In genomic region chr5:116681334-116682013, GRCh38 we compare ENCODE assay signal across 13 cellular contexts.
A peak's percentile ranks its signal among the peaks of the same experiment; 100 is the strongest.
DNase-seq lines count a peak whose midpoint lies in the region; ATAC-seq and TF ChIP-seq lines count a peak whose summit lies in the region.
"Had no signal": no experiment of that assay in that cellular context is flagged by ENCODE, and none has a peak within 500 bp of the region (broad histone marks: within the 10 kb centered on the region; RNA-seq: fewer than 3 reads in every experiment).

No MANE protein-coding gene starts in this region.

- H3K27ac ChIP-seq in right lobe of liver, result no peak overlapping the region
- no peak overlapping the region for H3K27ac ChIP-seq in psoas muscle
- H3K27ac ChIP-seq in GM23248, result no peak overlapping the region

- H3K4me1 ChIP-seq in right lobe of liver (no peaks in the 10 kb centered on the region), psoas muscle (no peaks in the 10 kb centered on the region), GM23248 (ENCODE audit: insufficient read depth) (no peaks in the 10 kb centered on the region)

- H3K9me3 ChIP-seq in right lobe of liver (no peaks in the 10 kb centered on the region), psoas muscle (no peaks in the 10 kb centered on the region), GM23248 (ENCODE audit: low read depth) (no peaks in the 10 kb centered on the region)
- H3K9me3 ChIP-seq: MG63 had no signal

- no peak overlapping the region for H3K27ac Mint-ChIP-seq in progenitor cell of endocrine pancreas
- H3K27ac Mint-ChIP-seq: activated naive CD4-positive, alpha-beta T cell treated with anti-CD3 and anti-CD28 coated beads, Interleukin-2, amount 10 ng/mL, durations not matched to agents 7 days and 5 days; CD8-positive, alpha-beta T cell had no signal

- H2AFZ ChIP-seq in GM23248, result no peak overlapping the region

- H4K20me1 ChIP-seq in GM23248 (ENCODE audit: insufficient read depth), result no peaks in the 10 kb centered on the region

- H3K27me3 Mint-ChIP-seq in progenitor cell of endocrine pancreas, result no peaks in the 10 kb centered on the region
- H3K27me3 Mint-ChIP-seq: activated naive CD4-positive, alpha-beta T cell treated with anti-CD3 and anti-CD28 coated beads, Interleukin-2, amount 10 ng/mL, durations not matched to agents 7 days and 5 days had no signal

- in situ Hi-C loops in GM23248 (cut with MboI), result no loop called here

- TF ChIP-seq CTCF in right lobe of liver (IDR thresholded peaks at IDR 0.05), result no peak
- TF ChIP-seq CTCF in progenitor cell of endocrine pancreas (IDR thresholded peaks at IDR 0.05; ENCODE audit: unreplicated experiment), result no peak
- no peak for TF ChIP-seq CTCF in psoas muscle (IDR thresholded peaks at IDR 0.05)

- H3K36me3 ChIP-seq in right lobe of liver (no peaks in the 10 kb centered on the region), psoas muscle (ENCODE audit: insufficient read depth in 1 of 2, low read depth in 1 of 2) (no peaks in the 10 kb centered on the region), GM23248 (ENCODE audit: low read depth) (no peaks in the 10 kb centered on the region)
- H3K36me3 ChIP-seq: MG63 had no signal

- WGBS in right lobe of liver (ENCODE audit: insufficient coverage, low coverage, low lambda C conversion rate, missing lambda C conversion rate), result 51% methylated on average over 7 of the region's 7 CpGs
- WGBS in psoas muscle, 3 donors, result 58 to 72% (median 70%) methylated on average over 7 of the region's 7 CpGs
- WGBS in GM23248 (ENCODE audit: low coverage in 1 of 2, low lambda C conversion rate in 2 of 2, missing lambda C conversion rate in 2 of 2), 2 experiments, result 38 to 46% methylated on average over 7 of the region's 7 CpGs

- DNase-seq in right lobe of liver (no peak), progenitor cell of endocrine pancreas (ENCODE audit: low spot score, unreplicated experiment) (no peak), psoas muscle (no peak), GM23248 (no peak), NCI-H524 (lab: John Stamatoyannopoulos, UW) (no peak)
- DNase-seq: activated naive CD4-positive, alpha-beta T cell treated with anti-CD3 and anti-CD28 coated beads, Interleukin-2, amount 10 ng/mL, durations not matched to agents 7 days and 5 days; CD8-positive, alpha-beta T cell; head of caudate nucleus; MG63; OCI-M1 had no signal

- ATAC-seq in GM18520 (IDR thresholded peaks at IDR 0.05; ENCODE audit: unreplicated experiment), result peak; percentile 98
- ATAC-seq in GM21515 (IDR thresholded peaks at IDR 0.05; ENCODE audit: unreplicated experiment), result peak; percentile 97
- peak; percentile 96 for ATAC-seq in HG03097 (IDR thresholded peaks at IDR 0.05; ENCODE audit: low FRiP score, unreplicated experiment)
- ATAC-seq in right lobe of liver, result peak in 3 of 4 donors; percentile 41 to 54 (median 49)
- no peak for ATAC-seq in psoas muscle
- ATAC-seq: CD8-positive, alpha-beta T cell had no signal

- no peaks in the 10 kb centered on the region for H3K27me3 ChIP-seq in right lobe of liver
- no peaks in the 10 kb centered on the region for H3K27me3 ChIP-seq in psoas muscle (ENCODE audit: insufficient read depth in 3 of 3, low read length in 2 of 3)
- H3K27me3 ChIP-seq in GM23248 (replicated peaks; ENCODE audit: insufficient read depth), result no peaks in the 10 kb centered on the region
- H3K27me3 ChIP-seq: MG63 had no signal

- no peaks in the 10 kb centered on the region for H3K79me2 ChIP-seq in GM23248 (ENCODE audit: insufficient read depth)

- H3K4me2 ChIP-seq in GM23248 (ENCODE audit: unreplicated experiment), result no peak overlapping the region

- no peaks in the 10 kb centered on the region for H3F3A ChIP-seq in GM23248 (ENCODE audit: insufficient read depth)

- H3K4me3 ChIP-seq in right lobe of liver (no peak overlapping the region), psoas muscle (no peak overlapping the region), GM23248 (no peak overlapping the region)
- H3K4me3 ChIP-seq: MG63 had no signal

- H3K9me2 ChIP-seq in GM23248 (ENCODE audit: insufficient read depth), result no peaks in the 10 kb centered on the region

- TF ChIP-seq POLR2A in right lobe of liver (IDR thresholded peaks at IDR 0.05), result no peak

- H3K4me3 Mint-ChIP-seq in progenitor cell of endocrine pancreas (ENCODE audit: low read depth), result no peak overlapping the region
- H3K4me3 Mint-ChIP-seq: activated naive CD4-positive, alpha-beta T cell treated with anti-CD3 and anti-CD28 coated beads, Interleukin-2, amount 10 ng/mL, durations not matched to agents 7 days and 5 days; CD8-positive, alpha-beta T cell had no signal

- H3K9ac ChIP-seq in GM23248, result no peak overlapping the region

- intact Hi-C loops in right lobe of liver (cut with DNase I), result no loop called here
- intact Hi-C loops in psoas muscle (cut with DNase I), result no loop called here

- peaks cover 20% of the 10 kb centered on the region for H3K4me1 Mint-ChIP-seq in progenitor cell of endocrine pancreas (ENCODE audit: low read depth)
- H3K4me1 Mint-ChIP-seq: activated naive CD4-positive, alpha-beta T cell treated with anti-CD3 and anti-CD28 coated beads, Interleukin-2, amount 10 ng/mL, durations not matched to agents 7 days and 5 days had no signal

- H3K36me3 Mint-ChIP-seq in progenitor cell of endocrine pancreas (ENCODE audit: insufficient read depth), result no peaks in the 10 kb centered on the region
- H3K36me3 Mint-ChIP-seq: activated naive CD4-positive, alpha-beta T cell treated with anti-CD3 and anti-CD28 coated beads, Interleukin-2, amount 10 ng/mL, durations not matched to agents 7 days and 5 days; CD8-positive, alpha-beta T cell had no signal

- no peaks in the 10 kb centered on the region for H3K9me3 Mint-ChIP-seq in progenitor cell of endocrine pancreas (ENCODE audit: low read depth)
- H3K9me3 Mint-ChIP-seq: CD8-positive, alpha-beta T cell had no signal

Comparison
In these comparisons a context has a peak if more than half of its experiments do, and no peak if none do; other contexts are left out.
1. ATAC-seq: peak in GM18520 (single experiment), GM21515 (single experiment), HG03097 (single experiment) and right lobe of liver (3 of 4); none in psoas muscle (0 of 4).